Comparison of ENCODE assay signal across 9 cellular contexts in the genomic region with DNA sequence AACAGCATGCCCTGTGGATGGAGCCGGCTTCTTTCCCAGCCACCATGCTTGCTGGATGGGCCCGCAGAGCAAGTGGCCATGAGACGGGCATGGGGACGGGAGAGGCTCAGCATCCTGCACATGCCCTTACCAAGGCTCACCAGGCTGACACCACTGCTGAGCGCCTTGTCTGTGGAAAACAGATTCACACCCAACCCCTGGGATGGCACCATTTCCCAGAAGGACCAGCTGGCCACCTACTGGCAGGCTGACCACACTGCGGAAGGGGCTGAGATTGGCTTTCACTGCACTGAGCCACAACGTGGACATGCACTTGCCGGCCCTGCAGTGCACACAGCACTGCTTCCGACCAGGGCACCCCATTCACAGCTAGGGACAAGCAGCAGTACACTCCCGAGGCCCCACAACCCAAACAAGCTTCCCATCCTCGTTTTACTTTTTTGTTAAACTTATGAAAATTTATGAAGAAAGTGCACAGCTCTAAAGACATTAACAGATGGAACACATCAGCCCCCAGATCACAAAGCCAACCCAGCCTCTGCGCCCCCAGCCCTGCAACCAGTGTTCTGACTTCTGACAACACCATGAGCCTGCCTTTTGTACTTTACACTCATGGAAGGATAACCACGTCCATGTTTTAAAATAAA. TPM values are rescaled to one million over a fixed set of nuclear protein-coding genes. Genes with fewer than 3 reads are reported as not detected.
DNase-seq lines count a peak whose midpoint lies in the region; ATAC-seq, FAIRE-seq and TF ChIP-seq lines count a peak whose summit lies in the region.
"Had no signal": no experiment of that assay in that cellular context is flagged by ENCODE, and none has a peak within 500 bp of the region (broad histone marks: within the 10 kb centered on the region; RNA-seq: fewer than 3 reads in every experiment).

No MANE protein-coding gene starts in this region.

- H3K9me2 ChIP-seq in OCI-LY7 (ENCODE audit: insufficient read depth, low read length), result no peaks in the 10 kb centered on the region

- H3K27me3 ChIP-seq in CD4-positive, alpha-beta T cell (ENCODE audit: control insufficient read depth, insufficient read depth, low read length), result no peaks in the 10 kb centered on the region
- H3K27me3 ChIP-seq in colonic mucosa, result no peaks in the 10 kb centered on the region

- no peaks in the 10 kb centered on the region for H3K79me2 ChIP-seq in OCI-LY7 (ENCODE audit: insufficient read depth, low read depth, low read length)

- POLR2A ChIA-PET in CD4-positive, alpha-beta T cell (lab: Charles Lee), result interaction anchor here (1.0 to 1.4 kb wide), 2 partner anchors 9 to 21 kb away, joined by 3 to 5 read pairs; a partner anchor contains a TSS
- POLR2A ChIA-PET in OCI-LY7 (lab: Charles Lee), result no interaction called here

- FAIRE-seq in H54 (lab: Jason Lieb, UNC), result no peak

- H3K9me3 ChIP-seq in CD4-positive, alpha-beta T cell (ENCODE audit: control insufficient read depth, low read length), result no peaks in the 10 kb centered on the region
- H3K9me3 ChIP-seq in OCI-LY7 (ENCODE audit: low read length) (no peaks in the 10 kb centered on the region), colonic mucosa (no peaks in the 10 kb centered on the region)

- H2AFZ ChIP-seq in OCI-LY7 (ENCODE audit: low read length), result no peak overlapping the region

- TF ChIP-seq CTCF in CD4-positive, alpha-beta T cell (IDR thresholded peaks at IDR 0.05), result peak; percentile 23
- TF ChIP-seq CTCF in OCI-LY7 (conservative IDR thresholded peaks at IDR 0.05; ENCODE audit: low read length) (peak; percentile 67), colonic mucosa (IDR thresholded peaks at IDR 0.05) (peak; percentile 50)

- H3K4me1 Mint-ChIP-seq in CD4-positive, alpha-beta T cell (ENCODE audit: low read depth), result peaks cover 49% of the 10 kb centered on the region

- no peak for DNase-seq in CD4-positive, alpha-beta T cell
- DNase-seq in H54 (ENCODE audit: insufficient read length, low spot score), result peak; percentile 62
- DNase-seq in OCI-LY7 (ENCODE audit: low spot score), result peak; percentile 18
- DNase-seq in colonic mucosa, result peak; percentile 47
- DNase-seq in lung microvascular endothelial cell (ENCODE audit: low read depth in 2 of 2), result peak; percentile 53 to 67
- no peak for DNase-seq in NCI-H446 treated with DMSO at 0.1 percent for 48 hours (lab: John Stamatoyannopoulos, UW)

- no peaks in the 10 kb centered on the region for H3K9me3 Mint-ChIP-seq in CD4-positive, alpha-beta T cell
- H3K9me3 Mint-ChIP-seq: memory B cell had no signal

- CTCF ChIA-PET in CD4-positive, alpha-beta T cell (lab: Charles Lee), result interaction anchor here (0.8 kb wide), 1 partner anchor 220 kb away, joined by 3 read pairs; no protein-coding TSS in a partner anchor
- CTCF ChIA-PET in OCI-LY7 (lab: Charles Lee; ENCODE audit: unreplicated experiment), result no interaction called here

- no peaks in the 10 kb centered on the region for H3K36me3 Mint-ChIP-seq in CD4-positive, alpha-beta T cell (ENCODE audit: low read depth)
- H3K36me3 Mint-ChIP-seq: memory B cell had no signal

- no peaks in the 10 kb centered on the region for H3K27me3 Mint-ChIP-seq in CD4-positive, alpha-beta T cell

- H3K4me1 ChIP-seq in OCI-LY7 (ENCODE audit: insufficient read depth, low read length, poor library complexity, severe bottlenecking) (no peaks in the 10 kb centered on the region), colonic mucosa (no peaks in the 10 kb centered on the region)

- H4K20me1 ChIP-seq in OCI-LY7 (ENCODE audit: insufficient read depth, low read length), result no peaks in the 10 kb centered on the region

- no peak overlapping the region for H3K4me2 ChIP-seq in OCI-LY7 (ENCODE audit: low read length)

- TF ChIP-seq POLR2A in H54 (IDR thresholded peaks at IDR 0.05; ENCODE audit: low read depth, low read length), result no peak

- no peak overlapping the region for H3K27ac ChIP-seq in CD4-positive, alpha-beta T cell (ENCODE audit: low read depth, low read length)
- no peak overlapping the region for H3K27ac ChIP-seq in OCI-LY7 (ENCODE audit: low read depth, low read length, poor library complexity, severe bottlenecking)
- no peak overlapping the region for H3K27ac ChIP-seq in colonic mucosa

- no peak overlapping the region for H3K4me3 ChIP-seq in OCI-LY7 (ENCODE audit: low read depth, low read length, poor library complexity, severe bottlenecking)
- H3K4me3 ChIP-seq in colonic mucosa, result no peak overlapping the region

- intact Hi-C loops in CD4-positive, alpha-beta T cell (cut with DNase I, micrococcal nuclease), result loop anchor here in 1 of 2 experiments (5.0 to 10.0 kb wide), 2 partner anchors 165 to 218 kb away; no protein-coding TSS in a partner anchor
- intact Hi-C loops in OCI-LY7 (cut with micrococcal nuclease; ENCODE audit: unreplicated experiment), result loop anchor here (10.0 kb wide), 2 partner anchors 335 to 525 kb away; no protein-coding TSS in a partner anchor
- intact Hi-C loops in colonic mucosa (cut with DNase I), result loop anchor here (10.0 kb wide), 2 partner anchors 315 to 475 kb away; no protein-coding TSS in a partner anchor

- no peak overlapping the region for H3K4me3 Mint-ChIP-seq in CD4-positive, alpha-beta T cell
- H3K4me3 Mint-ChIP-seq: memory B cell had no signal

- no TSS peak for BruUV-seq in OCI-LY7 (replicated peaks; lab: Mats Ljungman, UMichigan)

- ATAC-seq in CD4-positive, alpha-beta T cell (ENCODE audit: poor library complexity), result no peak
- ATAC-seq in GM19455 (IDR thresholded peaks at IDR 0.05; ENCODE audit: unreplicated experiment), result no peak
- ATAC-seq in HG03521 (IDR thresholded peaks at IDR 0.05; ENCODE audit: unreplicated experiment), result no peak

- H3K27ac Mint-ChIP-seq in CD4-positive, alpha-beta T cell, result no peak overlapping the region
- H3K27ac Mint-ChIP-seq: memory B cell had no signal

- H3K36me3 ChIP-seq in OCI-LY7 (ENCODE audit: insufficient read depth, low read length), result no peaks in the 10 kb centered on the region
- H3K36me3 ChIP-seq in colonic mucosa, result no peaks in the 10 kb centered on the region

- no peak overlapping the region for H3K9ac ChIP-seq in colonic mucosa (ENCODE audit: low read depth in 2 of 2, low read length in 2 of 2)

RNA-seq across cellular contexts. Expression of a gene that starts 13.9 kb away (rescaled TPM):
- total RNA-seq in CD4-positive, alpha-beta T cell, result not detected
- total RNA-seq in OCI-LY7 (2014; rRNA removed; shearing (Covaris generic)), result not detected in 2 replicates
- total RNA-seq in OCI-LY7 (2022), result not detected in 2 replicates
- not detected for total RNA-seq in colonic mucosa
- not detected in 2 replicates for total RNA-seq in lung microvascular endothelial cell

RNA-seq across cellular contexts. Expression of a gene that starts 20.3 kb away (rescaled TPM):
- total RNA-seq in CD4-positive, alpha-beta T cell, result 1 to 10 TPM; 1.0 to 1.1 TPM
- not detected in 2 replicates for total RNA-seq in OCI-LY7 (2014; rRNA removed; shearing (Covaris generic))
- total RNA-seq in OCI-LY7 (2022) (not detected in 2 replicates), colonic mucosa (not detected), lung microvascular endothelial cell (not detected in 2 replicates)

RNA-seq across cellular contexts. Expression of a gene that starts 21.2 kb away (rescaled TPM):
- not detected for total RNA-seq in CD4-positive, alpha-beta T cell
- not detected in 2 replicates for total RNA-seq in OCI-LY7 (2014; rRNA removed; shearing (Covaris generic))
- total RNA-seq in OCI-LY7 (2022) (not detected in 2 replicates), colonic mucosa (not detected), lung microvascular endothelial cell (not detected in 2 replicates)

RNA-seq across cellular contexts. Expression of a gene that starts 26.8 kb away (rescaled TPM):
- not detected for total RNA-seq in CD4-positive, alpha-beta T cell
- not detected in 2 replicates for total RNA-seq in OCI-LY7 (2014; rRNA removed; shearing (Covaris generic))
- total RNA-seq in OCI-LY7 (2022) (not detected in 2 replicates), colonic mucosa (not detected), lung microvascular endothelial cell (not detected in 2 replicates)

RNA-seq across cellular contexts. Expression of a gene that starts 40.2 kb away (rescaled TPM):
- total RNA-seq in CD4-positive, alpha-beta T cell, result not detected
- not detected in 2 replicates for total RNA-seq in OCI-LY7 (2014; rRNA removed; shearing (Covaris generic))
- total RNA-seq in OCI-LY7 (2022), result not detected in 2 replicates
- not detected for total RNA-seq in colonic mucosa
- not detected in 2 replicates for total RNA-seq in lung microvascular endothelial cell

Comparison
In these comparisons a context has a peak if more than half of its experiments do, and no peak if none do; other contexts are left out.
1. DNase-seq: peak in H54 (single experiment), OCI-LY7 (single experiment), colonic mucosa (single experiment) and lung microvascular endothelial cell (2 of 2); none in CD4-positive, alpha-beta T cell (0 of 10) and NCI-H446 treated with DMSO at 0.1 percent for 48 hours (single experiment).
2. Peak in every context shown above with its lines, with median percentiles within 50 percentile points of each other: CTCF ChIP-seq.